In genomic region chr5:139636207-139636792, GRCh38 we compare ENCODE assay signal across 8 cellular contexts. TPM values are rescaled to one million over a fixed set of nuclear protein-coding genes. Genes with fewer than 3 reads are reported as not detected.
DNase-seq lines count a peak whose midpoint lies in the region; ATAC-seq, FAIRE-seq and TF ChIP-seq lines count a peak whose summit lies in the region.

No MANE protein-coding gene starts in this region.

- DNase-seq in A549 (ENCODE audit: low read depth in 1 of 2, low spot score in 1 of 2) (no peak), T-helper 1 cell (peak in 3 of 5 donors; percentile 28 to 79 (median 36)), osteocyte (ENCODE audit: extremely low spot score, unreplicated experiment) (no peak), ACHN (no peak), SKM-1 (lab: John Stamatoyannopoulos, UW; ENCODE audit: unreplicated experiment) (no peak)

- TF ChIP-seq EP300 in A549 (IDR thresholded peaks at IDR 0.05), result no peak

- TF ChIP-seq CTCF in A549 (IDR thresholded peaks at IDR 0.05) (no peak), osteocyte (IDR thresholded peaks at IDR 0.05) (no peak)

- no peaks in the 10 kb centered on the region for H3K36me3 Mint-ChIP-seq in osteocyte (ENCODE audit: unreplicated experiment)

- H3K9me3 Mint-ChIP-seq in osteocyte (ENCODE audit: unreplicated experiment), result no peaks in the 10 kb centered on the region

- peak overlapping the region; percentile 66 for H3K4me2 ChIP-seq in A549

- POLR2A ChIA-PET in A549 (lab: Yijun Ruan, JAX), result interaction anchor here (0.5 to 1.7 kb wide), 3 partner anchors 9 to 71 kb away, joined by 4 to 5 read pairs (median 5); no protein-coding TSS in a partner anchor

- peaks cover 66% of the 10 kb centered on the region for H3K4me1 ChIP-seq in A549

- 83% methylated on average over 2 of the region's 2 CpGs for WGBS in A549 (ENCODE audit: missing lambda C conversion rate)

- no peak for FAIRE-seq in A549 (lab: Jason Lieb, UNC)

- H3K4me3 ChIP-seq in A549, result no peak overlapping the region

- H3K4me1 Mint-ChIP-seq in osteocyte (ENCODE audit: unreplicated experiment), result peaks cover 55% of the 10 kb centered on the region

- in situ Hi-C loops in ACHN (cut with HindIII; ENCODE audit: low pct_ligation_motif_present, low pct_unique_long_range_greater_than_20kb, low sequenced_read_pairs), result no loop called here

- no peak for TF ChIP-seq POLR2A in A549 (IDR thresholded peaks at IDR 0.05; ENCODE audit: low read length)

- H3K9me3 ChIP-seq in A549, result no peaks in the 10 kb centered on the region

- H3K27ac ChIP-seq in A549, result peak overlapping the region; percentile 61 to 71
- peak overlapping the region; percentile 3 for H3K27ac ChIP-seq in cingulate gyrus (ENCODE audit: low read depth, low read length)

- H3K4me3 Mint-ChIP-seq in osteocyte (ENCODE audit: unreplicated experiment), result peak overlapping the region; percentile 58

- CTCF ChIA-PET in A549 (lab: Yijun Ruan, JAX), result interaction anchor here (0.7 to 16.1 kb wide), 18 partner anchors 9 to 332 kb away, joined by 3 to 267 read pairs (median 5); partner anchors contain the start of gene CXXC5

- H3K27me3 Mint-ChIP-seq in osteocyte (ENCODE audit: unreplicated experiment), result no peaks in the 10 kb centered on the region

- TF ChIP-seq RAD21 in A549 (conservative IDR thresholded peaks at IDR 0.05 in 1 of 2, IDR thresholded peaks at IDR 0.05 in 1 of 2), result no peak

- ATAC-seq in A549 (no peak), GM18873 (IDR thresholded peaks at IDR 0.05; ENCODE audit: low FRiP score, unreplicated experiment) (peak; percentile 82), HG03039 (IDR thresholded peaks at IDR 0.05; ENCODE audit: unreplicated experiment) (peak; percentile 46)

- H3K27ac Mint-ChIP-seq in osteocyte (ENCODE audit: unreplicated experiment), result peak overlapping the region; percentile 90

TF ChIP-seq in A549, 52 proteins besides CTCF, POLR2A, EP300 and RAD21:
- no peak for TF ChIP-seq POLR2AphosphoS2 (conservative IDR thresholded peaks at IDR 0.05; ENCODE audit: low read length)
- TF ChIP-seq RCOR1 (IDR thresholded peaks at IDR 0.05; ENCODE audit: low read depth, low read length), result no peak
- no peak for TF ChIP-seq HMGXB4 (CRISPR knock-in tag; IDR thresholded peaks at IDR 0.05; ENCODE audit: borderline replicate concordance)
- TF ChIP-seq HOXA7 (CRISPR knock-in tag; IDR thresholded peaks at IDR 0.05), result no peak
- TF ChIP-seq MAFK (IDR thresholded peaks at IDR 0.05; ENCODE audit: partially characterized antibody), result no peak
- no peak for TF ChIP-seq RNF2 (IDR thresholded peaks at IDR 0.05; ENCODE audit: borderline replicate concordance, low read depth)
- TF ChIP-seq HOXB13 (CRISPR knock-in tag; IDR thresholded peaks at IDR 0.05; ENCODE audit: low read depth), result no peak
- TF ChIP-seq ZNF302 (CRISPR knock-in tag; IDR thresholded peaks at IDR 0.05), result no peak
- no peak for TF ChIP-seq PBX3 (IDR thresholded peaks at IDR 0.05)
- no peak for TF ChIP-seq BCL3 (IDR thresholded peaks at IDR 0.05)
TF ChIP-seq in A549: peak in this region for 0.

RNA-seq across cellular contexts. Expression of gene CXXC5, which starts 11.8 kb away (rescaled TPM):
- polyA plus RNA-seq in A549 (2011; rRNA removed) (16.7 and 18.1 TPM in 2 replicates), A549 (2017; fragmentation: RNase III; extraction: RNeasy Plus Mini Kit Qiagen cat#74134 plus additional on column Dnase treatment) (22.5 to 32.5 TPM (median 26.1 TPM) in 3 replicates)
- polyA plus RNA-seq in A549 (2012; cell fraction: cytosol; rRNA removed), result 19.5 and 34.4 TPM in 2 replicates
- 24.3 and 27.2 TPM in 2 replicates for polyA plus RNA-seq in A549 (2012; cell fraction: nucleus; rRNA removed)
- 6.9 and 12.0 TPM in 2 replicates for polyA minus RNA-seq in A549 (2011; rRNA and poly(A)+ RNA removed)
- 239 and 259 TPM in 2 replicates for total RNA-seq in osteocyte

Comparison
In these comparisons a context has a peak if more than half of its experiments do, and no peak if none do; other contexts are left out.
1. ATAC-seq: peak in GM18873 (single experiment) and HG03039 (single experiment); none in A549 (0 of 2).
2. DNase-seq: peak in T-helper 1 cell (3 of 5); none in A549 (0 of 2), osteocyte (single experiment), ACHN (single experiment) and SKM-1 (single experiment).